In the genomic region with DNA sequence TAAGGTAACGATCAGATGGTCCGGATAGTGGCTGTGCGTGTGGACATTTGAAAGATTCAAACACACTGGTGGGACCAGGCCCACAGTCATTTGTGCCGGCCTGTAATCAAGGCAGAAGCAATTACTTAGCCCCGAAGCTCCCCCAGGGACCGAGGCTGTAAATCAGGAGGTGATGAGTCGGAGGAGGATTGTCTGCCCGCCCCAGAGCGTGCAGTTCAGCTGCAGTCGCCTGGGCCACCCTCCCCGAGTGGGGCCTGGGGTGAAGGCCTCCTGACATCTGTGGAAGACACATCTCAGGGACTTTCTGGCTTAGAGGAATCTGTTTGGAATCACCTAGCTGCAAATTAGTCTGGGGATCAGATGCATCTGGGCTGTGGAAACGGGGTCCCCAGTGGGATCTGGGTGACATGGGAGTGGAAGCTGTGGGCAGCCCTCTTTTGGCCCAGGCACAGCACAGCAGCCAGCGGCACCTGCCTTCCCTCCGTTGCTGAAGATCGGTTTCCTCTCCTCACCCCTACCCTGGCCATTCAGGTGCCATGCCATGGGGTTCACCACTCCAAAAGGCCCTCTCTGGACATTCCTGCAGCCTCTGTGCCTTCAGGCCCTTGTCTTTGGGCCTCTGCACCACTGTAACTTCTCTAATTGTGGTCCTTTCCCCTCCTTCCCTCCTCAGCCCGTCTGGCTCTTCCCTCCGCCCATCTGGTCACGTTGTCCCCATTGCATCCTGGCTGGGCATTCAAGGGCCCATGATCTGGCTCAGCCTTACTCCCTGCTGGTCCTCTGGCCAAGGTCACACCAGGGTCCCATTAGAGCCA, we compare ENCODE assay signal across 1 cellular context.
TF ChIP-seq lines count a peak whose summit lies in the region.

No MANE protein-coding gene starts in this region.

TF ChIP-seq in H1, 55 proteins besides CTCF, POLR2A, EP300 and RAD21 (continued from another document):
- TF ChIP-seq, protein P1, sequence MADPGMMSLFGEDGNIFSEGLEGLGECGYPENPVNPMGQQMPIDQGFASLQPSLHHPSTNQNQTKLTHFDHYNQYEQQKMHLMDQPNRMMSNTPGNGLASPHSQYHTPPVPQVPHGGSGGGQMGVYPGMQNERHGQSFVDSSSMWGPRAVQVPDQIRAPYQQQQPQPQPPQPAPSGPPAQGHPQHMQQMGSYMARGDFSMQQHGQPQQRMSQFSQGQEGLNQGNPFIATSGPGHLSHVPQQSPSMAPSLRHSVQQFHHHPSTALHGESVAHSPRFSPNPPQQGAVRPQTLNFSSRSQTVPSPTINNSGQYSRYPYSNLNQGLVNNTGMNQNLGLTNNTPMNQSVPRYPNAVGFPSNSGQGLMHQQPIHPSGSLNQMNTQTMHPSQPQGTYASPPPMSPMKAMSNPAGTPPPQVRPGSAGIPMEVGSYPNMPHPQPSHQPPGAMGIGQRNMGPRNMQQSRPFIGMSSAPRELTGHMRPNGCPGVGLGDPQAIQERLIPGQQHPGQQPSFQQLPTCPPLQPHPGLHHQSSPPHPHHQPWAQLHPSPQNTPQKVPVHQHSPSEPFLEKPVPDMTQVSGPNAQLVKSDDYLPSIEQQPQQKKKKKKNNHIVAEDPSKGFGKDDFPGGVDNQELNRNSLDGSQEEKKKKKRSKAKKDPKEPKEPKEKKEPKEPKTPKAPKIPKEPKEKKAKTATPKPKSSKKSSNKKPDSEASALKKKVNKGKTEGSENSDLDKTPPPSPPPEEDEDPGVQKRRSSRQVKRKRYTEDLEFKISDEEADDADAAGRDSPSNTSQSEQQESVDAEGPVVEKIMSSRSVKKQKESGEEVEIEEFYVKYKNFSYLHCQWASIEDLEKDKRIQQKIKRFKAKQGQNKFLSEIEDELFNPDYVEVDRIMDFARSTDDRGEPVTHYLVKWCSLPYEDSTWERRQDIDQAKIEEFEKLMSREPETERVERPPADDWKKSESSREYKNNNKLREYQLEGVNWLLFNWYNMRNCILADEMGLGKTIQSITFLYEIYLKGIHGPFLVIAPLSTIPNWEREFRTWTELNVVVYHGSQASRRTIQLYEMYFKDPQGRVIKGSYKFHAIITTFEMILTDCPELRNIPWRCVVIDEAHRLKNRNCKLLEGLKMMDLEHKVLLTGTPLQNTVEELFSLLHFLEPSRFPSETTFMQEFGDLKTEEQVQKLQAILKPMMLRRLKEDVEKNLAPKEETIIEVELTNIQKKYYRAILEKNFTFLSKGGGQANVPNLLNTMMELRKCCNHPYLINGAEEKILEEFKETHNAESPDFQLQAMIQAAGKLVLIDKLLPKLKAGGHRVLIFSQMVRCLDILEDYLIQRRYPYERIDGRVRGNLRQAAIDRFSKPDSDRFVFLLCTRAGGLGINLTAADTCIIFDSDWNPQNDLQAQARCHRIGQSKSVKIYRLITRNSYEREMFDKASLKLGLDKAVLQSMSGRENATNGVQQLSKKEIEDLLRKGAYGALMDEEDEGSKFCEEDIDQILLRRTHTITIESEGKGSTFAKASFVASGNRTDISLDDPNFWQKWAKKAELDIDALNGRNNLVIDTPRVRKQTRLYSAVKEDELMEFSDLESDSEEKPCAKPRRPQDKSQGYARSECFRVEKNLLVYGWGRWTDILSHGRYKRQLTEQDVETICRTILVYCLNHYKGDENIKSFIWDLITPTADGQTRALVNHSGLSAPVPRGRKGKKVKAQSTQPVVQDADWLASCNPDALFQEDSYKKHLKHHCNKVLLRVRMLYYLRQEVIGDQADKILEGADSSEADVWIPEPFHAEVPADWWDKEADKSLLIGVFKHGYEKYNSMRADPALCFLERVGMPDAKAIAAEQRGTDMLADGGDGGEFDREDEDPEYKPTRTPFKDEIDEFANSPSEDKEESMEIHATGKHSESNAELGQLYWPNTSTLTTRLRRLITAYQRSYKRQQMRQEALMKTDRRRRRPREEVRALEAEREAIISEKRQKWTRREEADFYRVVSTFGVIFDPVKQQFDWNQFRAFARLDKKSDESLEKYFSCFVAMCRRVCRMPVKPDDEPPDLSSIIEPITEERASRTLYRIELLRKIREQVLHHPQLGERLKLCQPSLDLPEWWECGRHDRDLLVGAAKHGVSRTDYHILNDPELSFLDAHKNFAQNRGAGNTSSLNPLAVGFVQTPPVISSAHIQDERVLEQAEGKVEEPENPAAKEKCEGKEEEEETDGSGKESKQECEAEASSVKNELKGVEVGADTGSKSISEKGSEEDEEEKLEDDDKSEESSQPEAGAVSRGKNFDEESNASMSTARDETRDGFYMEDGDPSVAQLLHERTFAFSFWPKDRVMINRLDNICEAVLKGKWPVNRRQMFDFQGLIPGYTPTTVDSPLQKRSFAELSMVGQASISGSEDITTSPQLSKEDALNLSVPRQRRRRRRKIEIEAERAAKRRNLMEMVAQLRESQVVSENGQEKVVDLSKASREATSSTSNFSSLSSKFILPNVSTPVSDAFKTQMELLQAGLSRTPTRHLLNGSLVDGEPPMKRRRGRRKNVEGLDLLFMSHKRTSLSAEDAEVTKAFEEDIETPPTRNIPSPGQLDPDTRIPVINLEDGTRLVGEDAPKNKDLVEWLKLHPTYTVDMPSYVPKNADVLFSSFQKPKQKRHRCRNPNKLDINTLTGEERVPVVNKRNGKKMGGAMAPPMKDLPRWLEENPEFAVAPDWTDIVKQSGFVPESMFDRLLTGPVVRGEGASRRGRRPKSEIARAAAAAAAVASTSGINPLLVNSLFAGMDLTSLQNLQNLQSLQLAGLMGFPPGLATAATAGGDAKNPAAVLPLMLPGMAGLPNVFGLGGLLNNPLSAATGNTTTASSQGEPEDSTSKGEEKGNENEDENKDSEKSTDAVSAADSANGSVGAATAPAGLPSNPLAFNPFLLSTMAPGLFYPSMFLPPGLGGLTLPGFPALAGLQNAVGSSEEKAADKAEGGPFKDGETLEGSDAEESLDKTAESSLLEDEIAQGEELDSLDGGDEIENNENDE (IDR thresholded peaks at IDR 0.05; ENCODE audit: insufficient replicate concordance, low read length), result no peak
- TF ChIP-seq, protein P2, sequence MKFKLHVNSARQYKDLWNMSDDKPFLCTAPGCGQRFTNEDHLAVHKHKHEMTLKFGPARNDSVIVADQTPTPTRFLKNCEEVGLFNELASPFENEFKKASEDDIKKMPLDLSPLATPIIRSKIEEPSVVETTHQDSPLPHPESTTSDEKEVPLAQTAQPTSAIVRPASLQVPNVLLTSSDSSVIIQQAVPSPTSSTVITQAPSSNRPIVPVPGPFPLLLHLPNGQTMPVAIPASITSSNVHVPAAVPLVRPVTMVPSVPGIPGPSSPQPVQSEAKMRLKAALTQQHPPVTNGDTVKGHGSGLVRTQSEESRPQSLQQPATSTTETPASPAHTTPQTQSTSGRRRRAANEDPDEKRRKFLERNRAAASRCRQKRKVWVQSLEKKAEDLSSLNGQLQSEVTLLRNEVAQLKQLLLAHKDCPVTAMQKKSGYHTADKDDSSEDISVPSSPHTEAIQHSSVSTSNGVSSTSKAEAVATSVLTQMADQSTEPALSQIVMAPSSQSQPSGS (IDR thresholded peaks at IDR 0.05; ENCODE audit: low read length), result no peak
- TF ChIP-seq CBX5 (IDR thresholded peaks at IDR 0.05; ENCODE audit: low read depth, low read length) (no peak), TCF12 (IDR thresholded peaks at IDR 0.05; ENCODE audit: low read depth, low read length) (no peak)
